Comparison of ENCODE assay signal across 28 cellular contexts in the genomic region with DNA sequence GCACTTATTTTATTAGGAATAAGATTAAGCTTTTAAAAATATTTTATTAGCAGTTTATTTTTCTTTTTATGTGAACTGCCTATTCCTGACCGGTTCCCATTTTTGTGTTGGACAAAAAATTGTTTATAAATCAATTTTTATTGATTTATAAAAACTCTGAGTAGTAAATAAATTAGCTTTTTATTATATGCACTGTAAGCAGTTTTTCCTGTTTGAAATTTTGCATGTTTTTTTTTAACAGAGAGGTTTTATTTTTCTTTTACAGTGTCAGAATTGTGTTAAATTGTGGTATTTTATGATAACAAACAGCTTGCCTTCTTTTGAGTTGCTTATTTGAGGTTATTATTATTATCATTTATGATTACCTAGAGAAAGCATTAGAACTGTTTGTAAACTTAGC.
"Had no signal": no experiment of that assay in that cellular context is flagged by ENCODE, and none has a peak within 500 bp of the region (broad histone marks: within the 10 kb centered on the region; RNA-seq: fewer than 3 reads in every experiment).

No MANE protein-coding gene starts in this region.

- H3K9me3 ChIP-seq: adrenal gland, body of pancreas, esophagus squamous epithelium had no signal

- H3K27ac ChIP-seq: adrenal gland, body of pancreas, epithelial cell of prostate, esophagus squamous epithelium had no signal

- H3K36me3 ChIP-seq: adrenal gland, esophagus squamous epithelium had no signal

- FAIRE-seq: colon, endothelial cell of umbilical vein had no signal

- H3K4me3 ChIP-seq: adrenal gland, body of pancreas, esophagus squamous epithelium had no signal

- DNase-seq: activated CD4-positive, alpha-beta memory T cell treated with anti-CD3 and anti-CD28 coated beads, Interleukin-2, amount 10 ng/mL, durations not matched to agents 7 days and 5 days; activated CD4-positive, alpha-beta T cell treated with anti-CD3 and anti-CD28 coated beads for 1 hour; activated CD4-positive, alpha-beta T cell treated with anti-CD3 and anti-CD28 coated beads for 4 hours; activated CD4-positive, alpha-beta T cell treated with anti-CD3 and anti-CD28 coated beads, Interleukin-2, amount 10 ng/mL, durations not matched to agents 7 days and 5 days; activated CD4-positive, alpha-beta T cell treated with anti-CD3 and anti-CD28 coated beads, Interleukin-2, amount 50 U/mL, for 4 hours; activated effector memory CD4-positive, alpha-beta T cell treated with anti-CD3 and anti-CD28 coated beads, Interleukin-2, amount 50 U/mL, for 16 hours; activated naive CD4-positive, alpha-beta T cell treated with anti-CD3 and anti-CD28 coated beads for 36 hours; activated naive CD8-positive, alpha-beta T cell treated with anti-CD3 and anti-CD28 coated beads for 36 hours; activated naive CD8-positive, alpha-beta T cell treated with anti-CD3 and anti-CD28 coated beads, Interleukin-2, amount 50 U/mL, for 24 hours; activated T-cell treated with anti-CD3 and anti-CD28 coated beads, Interleukin-2, amount 50 U/mL, for 4 hours; adrenal gland; amygdala; aorta; body of pancreas; caudate nucleus; cortex of kidney; dermis blood vessel endothelial cell; effector CD4-positive, alpha-beta T cell; effector memory CD8-positive, alpha-beta T cell; esophagus squamous epithelium; foreskin melanocyte; head of caudate nucleus; hippocampal formation; T-helper 2 cell had no signal

- ATAC-seq: activated naive CD8-positive, alpha-beta T cell treated with anti-CD3 and anti-CD28 coated beads, Interleukin-2, amount 50 U/mL, for 24 hours; activated T-cell treated with anti-CD3 and anti-CD28 coated beads, Interleukin-2, amount 50 U/mL, for 4 hours; body of pancreas; effector memory CD8-positive, alpha-beta T cell; WTC11 had no signal

- H3K4me1 ChIP-seq: adrenal gland, body of pancreas, esophagus squamous epithelium had no signal

- H3K27me3 ChIP-seq: adrenal gland, body of pancreas, esophagus squamous epithelium had no signal
